ENCODE assay signal across 8 cellular contexts in genomic region chr7:34906266-34906850, GRCh38.
DNase-seq lines count a peak whose midpoint lies in the region; ATAC-seq and TF ChIP-seq lines count a peak whose summit lies in the region.
"Not testable (repeated sequence)": the region's sequence is repeated elsewhere in the genome, so short reads cannot be mapped to it uniquely, and the experiment has no call there.

No MANE protein-coding gene starts in this region.

- H3F3A ChIP-seq in smooth muscle cell (ENCODE audit: low read depth): not testable (repeated sequence)

- peaks cover 16% of the 10 kb centered on the region for H3K27me3 Mint-ChIP-seq in CD4-positive, alpha-beta T cell
- H3K27me3 Mint-ChIP-seq in activated CD4-positive, alpha-beta T cell treated with anti-CD3 and anti-CD28 coated beads, Interleukin-2, amount 10 ng/mL, durations not matched to agents 24 days and 14 days: peaks cover 14% of the 10 kb centered on the region
- H3K27me3 Mint-ChIP-seq in activated naive CD8-positive, alpha-beta T cell treated with anti-CD3 and anti-CD28 coated beads for 36 hours; mesothelial cell of epicardium (ENCODE audit: low read depth): not testable (repeated sequence)

- 48% methylated on average over 30 of the region's 30 CpGs for WGBS in smooth muscle cell (ENCODE audit: low lambda C conversion rate)

- not testable (repeated sequence) for H4K20me1 ChIP-seq in smooth muscle cell (ENCODE audit: low read depth)

- H3K9me3 ChIP-seq in CD4-positive, alpha-beta T cell (ENCODE audit: control insufficient read depth, low read length); smooth muscle cell (replicated peaks; ENCODE audit: low read depth): not testable (repeated sequence)

- H3K27me3 ChIP-seq in CD4-positive, alpha-beta T cell (ENCODE audit: control insufficient read depth, insufficient read depth, low read length); smooth muscle cell (ENCODE audit: low read depth): not testable (repeated sequence)

- H3K36me3 Mint-ChIP-seq in CD4-positive, alpha-beta T cell (ENCODE audit: low read depth); activated CD4-positive, alpha-beta T cell treated with anti-CD3 and anti-CD28 coated beads, Interleukin-2, amount 10 ng/mL, durations not matched to agents 24 days and 14 days (ENCODE audit: low read depth); activated naive CD8-positive, alpha-beta T cell treated with anti-CD3 and anti-CD28 coated beads for 36 hours; mesothelial cell of epicardium: not testable (repeated sequence)

- H3K9ac ChIP-seq in smooth muscle cell (ENCODE audit: low read depth): not testable (repeated sequence)

- POLR2A ChIA-PET in CD4-positive, alpha-beta T cell (lab: Charles Lee): not testable (repeated sequence)

- CTCF ChIA-PET in CD4-positive, alpha-beta T cell (lab: Charles Lee): not testable (repeated sequence)

- H3K27ac ChIP-seq in CD4-positive, alpha-beta T cell (ENCODE audit: low read depth, low read length); smooth muscle cell (ENCODE audit: low read depth): not testable (repeated sequence)

- not testable (repeated sequence) for H3K79me2 ChIP-seq in smooth muscle cell (ENCODE audit: low read depth)

- H3K4me3 Mint-ChIP-seq in CD4-positive, alpha-beta T cell: peak overlapping the region; percentile 59
- H3K4me3 Mint-ChIP-seq in activated CD4-positive, alpha-beta T cell treated with anti-CD3 and anti-CD28 coated beads, Interleukin-2, amount 10 ng/mL, durations not matched to agents 24 days and 14 days: peak overlapping the region; percentile 64
- H3K4me3 Mint-ChIP-seq in activated naive CD8-positive, alpha-beta T cell treated with anti-CD3 and anti-CD28 coated beads for 36 hours: peak overlapping the region; percentile 51
- peak overlapping the region; percentile 59 for H3K4me3 Mint-ChIP-seq in mesothelial cell of epicardium

- not testable (repeated sequence) for ATAC-seq in CD4-positive, alpha-beta T cell (ENCODE audit: poor library complexity)

- H3K36me3 ChIP-seq in smooth muscle cell (ENCODE audit: low read depth): not testable (repeated sequence)

- not testable (repeated sequence) for H3K4me1 ChIP-seq in smooth muscle cell (ENCODE audit: low read depth)

- H2AFZ ChIP-seq in smooth muscle cell (ENCODE audit: low read depth): not testable (repeated sequence)

- H3K4me3 ChIP-seq in fibroblast of pulmonary artery (replicated peaks; ENCODE audit: low read depth, low read length): peak overlapping the region; percentile 31
- H3K4me3 ChIP-seq in smooth muscle cell: peak overlapping the region; percentile 42

- intact Hi-C loops in CD4-positive, alpha-beta T cell (cut with DNase I, micrococcal nuclease); activated CD4-positive, alpha-beta T cell treated with anti-CD3 and anti-CD28 coated beads, Interleukin-2, amount 10 ng/mL, durations not matched to agents 24 days and 14 days (cut with micrococcal nuclease): not testable (repeated sequence)

- H3K4me1 Mint-ChIP-seq in CD4-positive, alpha-beta T cell (ENCODE audit: low read depth); activated CD4-positive, alpha-beta T cell treated with anti-CD3 and anti-CD28 coated beads, Interleukin-2, amount 10 ng/mL, durations not matched to agents 24 days and 14 days; activated naive CD8-positive, alpha-beta T cell treated with anti-CD3 and anti-CD28 coated beads for 36 hours; mesothelial cell of epicardium: not testable (repeated sequence)

- H3K4me2 ChIP-seq in smooth muscle cell: peak overlapping the region; percentile 78

- not testable (repeated sequence) for H3K27ac Mint-ChIP-seq in CD4-positive, alpha-beta T cell; activated CD4-positive, alpha-beta T cell treated with anti-CD3 and anti-CD28 coated beads, Interleukin-2, amount 10 ng/mL, durations not matched to agents 24 days and 14 days; activated naive CD8-positive, alpha-beta T cell treated with anti-CD3 and anti-CD28 coated beads for 36 hours; mesothelial cell of epicardium

- DNase-seq in CD4-positive, alpha-beta T cell: peak in 1 of 10 experiments; percentile 2
- DNase-seq in HT-29 (ENCODE audit: low spot score) (peak; percentile 46), NCI-H510A treated with DMSO at 0.1 percent for 48 hours (lab: John Stamatoyannopoulos, UW) (peak; percentile 16)
- DNase-seq in activated CD4-positive, alpha-beta T cell treated with anti-CD3 and anti-CD28 coated beads, Interleukin-2, amount 10 ng/mL, durations not matched to agents 24 days and 14 days; activated naive CD8-positive, alpha-beta T cell treated with anti-CD3 and anti-CD28 coated beads for 36 hours; fibroblast of pulmonary artery (ENCODE audit: low read depth); mesothelial cell of epicardium (ENCODE audit: low spot score in 2 of 2, unreplicated experiment in 2 of 2); smooth muscle cell (lab: John Stamatoyannopoulos, UW; ENCODE audit: unreplicated experiment): not testable (repeated sequence)

- not testable (repeated sequence) for TF ChIP-seq CTCF in CD4-positive, alpha-beta T cell (IDR thresholded peaks at IDR 0.05); fibroblast of pulmonary artery (IDR thresholded peaks at IDR 0.05; ENCODE audit: low read length, missing control alignments); mesothelial cell of epicardium (IDR thresholded peaks at IDR 0.05; ENCODE audit: unreplicated experiment); smooth muscle cell (IDR thresholded peaks at IDR 0.05; ENCODE audit: borderline replicate concordance, insufficient read depth, poor library complexity, severe bottlenecking)

- not testable (repeated sequence) for H3K9me3 Mint-ChIP-seq in CD4-positive, alpha-beta T cell; activated CD4-positive, alpha-beta T cell treated with anti-CD3 and anti-CD28 coated beads, Interleukin-2, amount 10 ng/mL, durations not matched to agents 24 days and 14 days; activated naive CD8-positive, alpha-beta T cell treated with anti-CD3 and anti-CD28 coated beads for 36 hours; mesothelial cell of epicardium
